Comparison of ENCODE assay signal across 18 cellular contexts in the genomic region with DNA sequence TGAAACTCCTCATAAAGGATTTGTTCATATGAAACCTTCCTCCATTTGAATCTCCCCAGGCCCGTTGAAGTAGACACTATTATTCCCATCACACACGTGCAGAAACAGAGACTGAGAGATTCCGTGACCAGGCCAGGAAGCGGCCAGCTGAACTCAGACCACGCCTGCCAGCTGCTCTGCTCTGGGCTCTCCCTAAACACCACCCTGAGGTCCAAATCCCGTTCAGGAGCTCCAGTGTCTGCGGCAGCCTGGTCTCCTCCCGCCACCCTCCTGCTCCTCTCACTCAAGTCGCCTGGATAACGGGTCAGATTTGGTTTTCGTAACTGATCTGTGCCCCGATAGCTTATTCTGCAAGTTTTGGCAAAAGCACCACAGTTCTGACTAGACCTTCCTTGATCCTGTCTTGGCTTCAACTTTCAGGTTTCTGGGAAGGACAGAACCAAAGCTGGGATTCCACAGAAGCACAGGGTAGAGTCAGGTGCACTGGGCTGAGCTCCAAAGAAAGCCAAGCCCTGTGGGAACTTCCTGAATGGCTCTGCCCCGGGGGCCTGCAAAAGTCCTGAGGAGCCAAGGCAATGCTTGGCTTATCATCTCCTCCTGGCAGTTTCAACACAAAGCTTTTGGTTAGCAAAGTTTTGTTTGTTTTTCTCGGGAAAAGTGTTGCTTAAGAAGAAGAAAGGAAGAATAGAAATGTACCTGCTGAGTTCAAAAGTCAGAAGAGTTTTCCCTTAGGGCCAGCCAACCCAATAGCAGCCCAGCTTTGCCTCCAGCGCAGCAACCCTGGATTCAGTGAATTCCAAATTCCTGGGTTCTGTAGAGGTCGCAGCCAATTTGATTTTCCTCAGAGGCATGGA. TPM values are rescaled to one million over a fixed set of nuclear protein-coding genes. Genes with fewer than 3 reads are reported as not detected.
DNase-seq lines count a peak whose midpoint lies in the region; ATAC-seq, FAIRE-seq and TF ChIP-seq lines count a peak whose summit lies in the region.
"Had no signal": no experiment of that assay in that cellular context is flagged by ENCODE, and none has a peak within 500 bp of the region (broad histone marks: within the 10 kb centered on the region; RNA-seq: fewer than 3 reads in every experiment).

No MANE protein-coding gene starts in this region.

- H3K79me2 ChIP-seq in DND-41 (ENCODE audit: insufficient read depth, low read length): no peaks in the 10 kb centered on the region

- no peaks in the 10 kb centered on the region for H4K20me1 ChIP-seq in DND-41 (ENCODE audit: insufficient read depth, low read length)

- H3K27me3 ChIP-seq in DND-41 (ENCODE audit: insufficient read depth, low read length, poor library complexity): no peaks in the 10 kb centered on the region
- H3K27me3 ChIP-seq in right cardiac atrium (ENCODE audit: control insufficient read depth, insufficient read depth): no peaks in the 10 kb centered on the region
- H3K27me3 ChIP-seq in pancreas: no peaks in the 10 kb centered on the region
- H3K27me3 ChIP-seq: tibial nerve had no signal

- no peak for FAIRE-seq in pancreas (lab: Jason Lieb, UNC)
- FAIRE-seq: GM12891, RCC 7860 had no signal

- H3K9me3 ChIP-seq in DND-41 (ENCODE audit: insufficient read depth, low read length, severe bottlenecking): no peaks in the 10 kb centered on the region
- no peaks in the 10 kb centered on the region for H3K9me3 ChIP-seq in right cardiac atrium (ENCODE audit: control insufficient read depth, low read length)
- no peaks in the 10 kb centered on the region for H3K9me3 ChIP-seq in pancreas
- H3K9me3 ChIP-seq: tibial nerve had no signal

- no peak overlapping the region for H3K9ac ChIP-seq in DND-41 (ENCODE audit: low read depth, low read length)
- H3K9ac ChIP-seq: KMS-11 had no signal

- WGBS in right cardiac atrium: 57% methylated on average over 16 of the region's 16 CpGs
- WGBS in pancreas, 2 donors: 59 to 64% methylated on average over 16 of the region's 16 CpGs

- in situ Hi-C loops in SK-MEL-5 (cut with HindIII; ENCODE audit: low pct_unique_long_range_greater_than_20kb, low sequenced_read_pairs): no loop called here

- ATAC-seq in DND-41 (ENCODE audit: insufficient read depth, low read depth) (no peak), right cardiac atrium (peak; percentile 74 to 83), pancreas (peak; percentile 82 to 94 (median 89)), HG03135 (IDR thresholded peaks at IDR 0.05; ENCODE audit: unreplicated experiment) (no peak), GM18873 (IDR thresholded peaks at IDR 0.05; ENCODE audit: low FRiP score, unreplicated experiment) (no peak), HG03095 (IDR thresholded peaks at IDR 0.05; ENCODE audit: unreplicated experiment) (no peak)
- ATAC-seq: activated CD8-positive, alpha-beta T cell treated with anti-CD3 and anti-CD28 coated beads for 36 hours had no signal

- H3K4me1 ChIP-seq in DND-41 (ENCODE audit: insufficient read depth, low read length) (peaks cover 18% of the 10 kb centered on the region), right cardiac atrium (ENCODE audit: control insufficient read depth, insufficient read depth, low read length) (peaks cover 1% of the 10 kb centered on the region), pancreas (peaks cover 6 to 12% (median 9%) of the 10 kb centered on the region in 3 donors)

- H3K4me3 ChIP-seq in DND-41 (ENCODE audit: low read depth in 1 of 2, low read length in 2 of 2) (no peak overlapping the region), right cardiac atrium (ENCODE audit: low read length) (no peak overlapping the region), pancreas (no peak overlapping the region)
- H3K4me3 ChIP-seq: tibial nerve had no signal

- peak overlapping the region; percentile 8 for H2AFZ ChIP-seq in DND-41 (ENCODE audit: low read depth, low read length)

- no peak overlapping the region for H3K4me2 ChIP-seq in DND-41 (ENCODE audit: insufficient read depth, low read length)
- H3K4me2 ChIP-seq: KMS-11 had no signal

- no peak for TF ChIP-seq CTCF in DND-41 (IDR thresholded peaks at IDR 0.05; ENCODE audit: borderline replicate concordance, extremely low read depth, low read length, poor library complexity, severe bottlenecking)
- no peak for TF ChIP-seq CTCF in pancreas (IDR thresholded peaks at IDR 0.05)

- H3K27ac ChIP-seq in DND-41 (ENCODE audit: low read length) (peak overlapping the region; percentile 59), right cardiac atrium (ENCODE audit: low read length) (no peak overlapping the region), pancreas (peak overlapping the region in 3 of 4 donors; percentile 1 to 24 (median 5))
- H3K27ac ChIP-seq: KMS-11 had no signal

- no peaks in the 10 kb centered on the region for H3K36me3 ChIP-seq in DND-41 (ENCODE audit: insufficient read depth, low read length)
- no peaks in the 10 kb centered on the region for H3K36me3 ChIP-seq in pancreas
- H3K36me3 ChIP-seq: tibial nerve had no signal

- intact Hi-C loops in right cardiac atrium (cut with DNase I) (no loop called here), pancreas (cut with DNase I) (no loop called here)

- DNase-seq in DND-41: no peak
- peak; percentile 37 for DNase-seq in SK-MEL-5 (ENCODE audit: low read depth, low spot score)
- DNase-seq in right cardiac atrium: peak in 1 of 3 donors; percentile 73
- DNase-seq in pancreas: peak in 3 of 6 donors; percentile 36 to 49 (median 39)
- DNase-seq in GM19240 (ENCODE audit: insufficient read length, low spot score): no peak
- DNase-seq: activated CD8-positive, alpha-beta T cell treated with anti-CD3 and anti-CD28 coated beads for 36 hours; activated gamma-delta T cell; DMS79 treated with DMSO at 0.1 percent for 48 hours; NCI-H1930; NCI-H526 treated with DMSO at 0.1 percent for 48 hours; stimulated activated CD8-positive, alpha-beta memory T cell treated with anti-CD3 and anti-CD28 coated beads, Interleukin-4, amount 100 ng/mL, for 48 hours had no signal

RNA-seq across cellular contexts. Expression of a gene that starts 53.8 kb away (rescaled TPM):
- 23.6 and 31.3 TPM in 2 replicates for total RNA-seq in SK-MEL-5 (2014; rRNA removed; shearing (Covaris generic))
- 56.5 and 84.0 TPM in 2 replicates for polyA plus RNA-seq in SK-MEL-5 (2015; cell fraction: cytosol; rRNA removed)
- polyA plus RNA-seq in SK-MEL-5 (2015; cell fraction: nucleus; rRNA removed): 151 and 169 TPM in 2 replicates
- 10 to 100 TPM; 23.4 to 33.6 (median 27.7) TPM for total RNA-seq in right cardiac atrium
- 37.3 TPM for polyA plus RNA-seq in right cardiac atrium
- 10 to 100 TPM; 16.7 to 25.4 (median 22.5) TPM for total RNA-seq in pancreas
- polyA plus RNA-seq in pancreas: 10 to 100 TPM; 27.2 to 37.2 TPM

Comparison
In these comparisons a context has a peak if more than half of its experiments do, and no peak if none do; other contexts are left out.
1. ATAC-seq: peak in right cardiac atrium (2 of 2) and pancreas (4 of 4); none in DND-41 (single experiment), HG03135 (single experiment), GM18873 (single experiment) and HG03095 (single experiment).